Comparison of ENCODE assay signal across 8 cellular contexts in the genomic region with DNA sequence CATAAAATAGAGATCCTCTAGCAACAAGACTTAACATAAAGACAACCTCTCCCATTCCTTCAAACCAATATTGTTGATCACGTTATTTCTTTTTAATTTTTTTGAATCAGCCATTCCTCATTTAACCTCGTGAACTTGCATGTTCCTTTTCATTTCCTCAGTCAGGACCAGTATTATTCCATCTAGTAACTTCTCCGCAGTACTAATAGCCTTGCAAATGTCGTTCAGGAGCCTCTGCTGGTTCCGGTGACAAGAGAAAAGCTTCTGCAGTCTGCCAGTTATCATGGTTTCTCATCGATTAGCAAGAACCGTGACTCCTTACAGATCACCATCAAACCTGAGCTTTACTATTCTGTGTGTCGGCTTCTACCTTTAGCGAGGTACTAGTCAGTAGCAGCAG. TPM values are rescaled to one million over a fixed set of nuclear protein-coding genes. Genes with fewer than 3 reads are reported as not detected.
DNase-seq lines count a peak whose midpoint lies in the region; ATAC-seq and TF ChIP-seq lines count a peak whose summit lies in the region.

No MANE protein-coding gene starts in this region.

- ATAC-seq in HG03097 (IDR thresholded peaks at IDR 0.05; ENCODE audit: low FRiP score, unreplicated experiment), result no peak
- no peak for ATAC-seq in GM18870 (IDR thresholded peaks at IDR 0.05; ENCODE audit: unreplicated experiment)

- H3K36me3 ChIP-seq in left ventricle myocardium inferior (no peaks in the 10 kb centered on the region), mucosa of rectum (ENCODE audit: control insufficient read depth in 2 of 2, insufficient read depth in 2 of 2, low read length in 2 of 2) (no peaks in the 10 kb centered on the region)

- TF ChIP-seq CTCF in left ventricle myocardium inferior (IDR thresholded peaks at IDR 0.05; ENCODE audit: borderline replicate concordance), result no peak
- TF ChIP-seq CTCF in dorsolateral prefrontal cortex (IDR thresholded peaks at IDR 0.05 in 54 of 56, conservative IDR thresholded peaks at IDR 0.05 in 2 of 56; ENCODE audit: low read depth in 1 of 56, partially characterized antibody in 56 of 56), result no peak

- H3K4me1 ChIP-seq in left ventricle myocardium inferior (peaks cover 60% of the 10 kb centered on the region), mucosa of rectum (ENCODE audit: control insufficient read depth in 2 of 2, insufficient read depth in 2 of 2, low read length in 2 of 2) (peaks cover 12 to 27% of the 10 kb centered on the region in 2 donors)

- intact Hi-C loops in left ventricle myocardium inferior (cut with micrococcal nuclease) (loop anchor here (5.0 kb wide), 1 partner anchor 285 kb away; no protein-coding TSS in a partner anchor), cardiac septum (cut with DNase I) (loop anchor here (5.0 to 10.0 kb wide), 2 partner anchors 50 to 173 kb away; no protein-coding TSS in a partner anchor), dorsolateral prefrontal cortex (cut with DNase I) (no loop called here)

- DNase-seq in left ventricle myocardium inferior (no peak), cardiac septum (ENCODE audit: low spot score) (no peak), dorsolateral prefrontal cortex (no peak), T-helper 2 cell (no peak), AG08396 (ENCODE audit: low spot score) (no peak)

- H3K27me3 ChIP-seq in left ventricle myocardium inferior (ENCODE audit: low read depth) (no peaks in the 10 kb centered on the region), dorsolateral prefrontal cortex (no peaks in the 10 kb centered on the region), mucosa of rectum (ENCODE audit: control insufficient read depth in 2 of 2, insufficient read depth in 2 of 2, low read length in 2 of 2) (no peaks in the 10 kb centered on the region)

- peak overlapping the region; percentile 95 for H3K4me3 ChIP-seq in left ventricle myocardium inferior
- H3K4me3 ChIP-seq in dorsolateral prefrontal cortex, result peak overlapping the region; percentile 62 to 98 (median 93)
- H3K4me3 ChIP-seq in mucosa of rectum (ENCODE audit: low read length in 2 of 2), result peak overlapping the region; percentile 4 to 28

- H3K9me3 ChIP-seq in left ventricle myocardium inferior (replicated peaks) (no peaks in the 10 kb centered on the region), mucosa of rectum (ENCODE audit: control insufficient read depth in 2 of 2, low read length in 2 of 2) (no peaks in the 10 kb centered on the region)

- H3K27ac ChIP-seq in left ventricle myocardium inferior (replicated peaks) (peak overlapping the region; percentile 94), dorsolateral prefrontal cortex (peak overlapping the region in 54 of 59 donors; percentile 12 to 99 (median 97)), mucosa of rectum (ENCODE audit: low read depth in 2 of 2, low read length in 2 of 2) (peak overlapping the region; percentile 2 to 45)

- peak overlapping the region in 1 of 2 donors; percentile 90 for H3K9ac ChIP-seq in mucosa of rectum (ENCODE audit: low read depth in 1 of 2, low read length in 2 of 2)

RNA-seq across cellular contexts. Expression of gene APP, which starts 3.0 kb away (rescaled TPM):
- total RNA-seq in left ventricle myocardium inferior (332 TPM), cardiac septum (334 TPM), dorsolateral prefrontal cortex (1,000 to 10,000 TPM in 97 of 120 experiments, 100 to 1,000 TPM in 23; 450 to 1,423 (median 1,116) TPM)

Comparison
In these comparisons a context has a peak if more than half of its experiments do, and no peak if none do; other contexts are left out.
1. H3K27ac ChIP-seq: peak in every context shown above with its lines; median percentile 97 in dorsolateral prefrontal cortex; 94 in left ventricle myocardium inferior; 24 in mucosa of rectum.
2. H3K4me3 ChIP-seq: peak in every context shown above with its lines; median percentile 95 in left ventricle myocardium inferior; 93 in dorsolateral prefrontal cortex; 16 in mucosa of rectum.
3. intact Hi-C loops: an anchor here in left ventricle myocardium inferior (5.0 kb wide) and cardiac septum (5.0 to 10.0 kb wide); none called in dorsolateral prefrontal cortex.